In the genomic region with DNA sequence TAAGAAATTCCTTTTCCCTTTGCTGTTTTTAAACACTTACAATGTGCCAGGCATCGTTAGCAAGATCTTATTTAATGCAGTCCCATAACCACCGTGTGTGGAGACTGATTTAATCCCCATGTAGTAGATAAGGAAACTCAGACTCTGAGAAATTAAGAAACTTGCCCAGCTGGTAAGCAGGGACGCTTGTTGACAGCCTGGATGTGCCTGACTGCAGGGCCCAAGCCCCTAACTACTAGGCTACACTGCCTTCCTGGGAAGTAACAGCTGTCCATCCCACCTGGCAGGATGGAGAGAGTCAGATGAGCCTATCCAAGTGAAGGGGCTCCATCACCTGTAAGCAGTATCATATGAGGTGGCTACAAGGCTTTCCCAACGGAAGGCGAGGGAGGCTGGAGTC, we compare ENCODE assay signal across 1 cellular context.
TF ChIP-seq lines count a peak whose summit lies in the region.

No MANE protein-coding gene starts in this region.

TF ChIP-seq in GM23338, 12 proteins besides CTCF, POLR2A, EP300 and RAD21 (continued from another document):
- TF ChIP-seq, protein P1, sequence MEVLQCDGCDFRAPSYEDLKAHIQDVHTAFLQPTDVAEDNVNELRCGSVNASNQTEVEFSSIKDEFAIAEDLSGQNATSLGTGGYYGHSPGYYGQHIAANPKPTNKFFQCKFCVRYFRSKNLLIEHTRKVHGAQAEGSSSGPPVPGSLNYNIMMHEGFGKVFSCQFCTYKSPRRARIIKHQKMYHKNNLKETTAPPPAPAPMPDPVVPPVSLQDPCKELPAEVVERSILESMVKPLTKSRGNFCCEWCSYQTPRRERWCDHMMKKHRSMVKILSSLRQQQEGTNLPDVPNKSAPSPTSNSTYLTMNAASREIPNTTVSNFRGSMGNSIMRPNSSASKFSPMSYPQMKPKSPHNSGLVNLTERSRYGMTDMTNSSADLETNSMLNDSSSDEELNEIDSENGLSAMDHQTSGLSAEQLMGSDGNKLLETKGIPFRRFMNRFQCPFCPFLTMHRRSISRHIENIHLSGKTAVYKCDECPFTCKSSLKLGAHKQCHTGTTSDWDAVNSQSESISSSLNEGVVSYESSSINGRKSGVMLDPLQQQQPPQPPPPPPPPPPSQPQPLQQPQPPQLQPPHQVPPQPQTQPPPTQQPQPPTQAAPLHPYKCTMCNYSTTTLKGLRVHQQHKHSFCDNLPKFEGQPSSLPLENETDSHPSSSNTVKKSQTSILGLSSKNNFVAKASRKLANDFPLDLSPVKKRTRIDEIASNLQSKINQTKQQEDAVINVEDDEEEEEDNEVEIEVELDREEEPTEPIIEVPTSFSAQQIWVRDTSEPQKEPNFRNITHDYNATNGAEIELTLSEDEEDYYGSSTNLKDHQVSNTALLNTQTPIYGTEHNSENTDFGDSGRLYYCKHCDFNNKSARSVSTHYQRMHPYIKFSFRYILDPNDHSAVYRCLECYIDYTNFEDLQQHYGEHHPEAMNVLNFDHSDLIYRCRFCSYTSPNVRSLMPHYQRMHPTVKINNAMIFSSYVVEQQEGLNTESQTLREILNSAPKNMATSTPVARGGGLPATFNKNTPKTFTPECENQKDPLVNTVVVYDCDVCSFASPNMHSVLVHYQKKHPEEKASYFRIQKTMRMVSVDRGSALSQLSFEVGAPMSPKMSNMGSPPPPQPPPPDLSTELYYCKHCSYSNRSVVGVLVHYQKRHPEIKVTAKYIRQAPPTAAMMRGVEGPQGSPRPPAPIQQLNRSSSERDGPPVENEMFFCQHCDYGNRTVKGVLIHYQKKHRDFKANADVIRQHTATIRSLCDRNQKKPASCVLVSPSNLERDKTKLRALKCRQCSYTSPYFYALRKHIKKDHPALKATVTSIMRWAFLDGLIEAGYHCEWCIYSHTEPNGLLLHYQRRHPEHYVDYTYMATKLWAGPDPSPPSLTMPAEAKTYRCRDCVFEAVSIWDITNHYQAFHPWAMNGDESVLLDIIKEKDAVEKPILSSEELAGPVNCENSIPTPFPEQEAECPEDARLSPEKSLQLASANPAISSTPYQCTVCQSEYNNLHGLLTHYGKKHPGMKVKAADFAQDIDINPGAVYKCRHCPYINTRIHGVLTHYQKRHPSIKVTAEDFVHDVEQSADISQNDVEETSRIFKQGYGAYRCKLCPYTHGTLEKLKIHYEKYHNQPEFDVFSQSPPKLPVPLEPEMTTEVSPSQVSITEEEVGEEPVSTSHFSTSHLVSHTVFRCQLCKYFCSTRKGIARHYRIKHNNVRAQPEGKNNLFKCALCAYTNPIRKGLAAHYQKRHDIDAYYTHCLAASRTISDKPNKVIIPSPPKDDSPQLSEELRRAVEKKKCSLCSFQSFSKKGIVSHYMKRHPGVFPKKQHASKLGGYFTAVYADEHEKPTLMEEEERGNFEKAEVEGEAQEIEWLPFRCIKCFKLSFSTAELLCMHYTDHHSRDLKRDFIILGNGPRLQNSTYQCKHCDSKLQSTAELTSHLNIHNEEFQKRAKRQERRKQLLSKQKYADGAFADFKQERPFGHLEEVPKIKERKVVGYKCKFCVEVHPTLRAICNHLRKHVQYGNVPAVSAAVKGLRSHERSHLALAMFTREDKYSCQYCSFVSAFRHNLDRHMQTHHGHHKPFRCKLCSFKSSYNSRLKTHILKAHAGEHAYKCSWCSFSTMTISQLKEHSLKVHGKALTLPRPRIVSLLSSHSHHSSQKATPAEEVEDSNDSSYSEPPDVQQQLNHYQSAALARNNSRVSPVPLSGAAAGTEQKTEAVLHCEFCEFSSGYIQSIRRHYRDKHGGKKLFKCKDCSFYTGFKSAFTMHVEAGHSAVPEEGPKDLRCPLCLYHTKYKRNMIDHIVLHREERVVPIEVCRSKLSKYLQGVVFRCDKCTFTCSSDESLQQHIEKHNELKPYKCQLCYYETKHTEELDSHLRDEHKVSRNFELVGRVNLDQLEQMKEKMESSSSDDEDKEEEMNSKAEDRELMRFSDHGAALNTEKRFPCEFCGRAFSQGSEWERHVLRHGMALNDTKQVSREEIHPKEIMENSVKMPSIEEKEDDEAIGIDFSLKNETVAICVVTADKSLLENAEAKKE (CRISPR knock-in tag; IDR thresholded peaks at IDR 0.05): no peak
- TF ChIP-seq EZH2phosphoT487 (IDR thresholded peaks at IDR 0.05; ENCODE audit: unreplicated experiment) (no peak), JUNB (IDR thresholded peaks at IDR 0.05; ENCODE audit: unreplicated experiment) (no peak), REST (IDR thresholded peaks at IDR 0.05; ENCODE audit: unreplicated experiment) (no peak), STAT1 (IDR thresholded peaks at IDR 0.05; ENCODE audit: unreplicated experiment) (no peak), CREB1 (CRISPR knock-in tag; IDR thresholded peaks at IDR 0.05; ENCODE audit: low read depth) (no peak)
TF ChIP-seq in GM23338: peak in this region for 0.
